12 cellular contexts compared by ENCODE assay signal in genomic region chr7:86963599-86964230, GRCh38.
A peak's percentile ranks its signal among the peaks of the same experiment; 100 is the strongest.
DNase-seq lines count a peak whose midpoint lies in the region; ATAC-seq, FAIRE-seq and TF ChIP-seq lines count a peak whose summit lies in the region.
"Had no signal": no experiment of that assay in that cellular context is flagged by ENCODE, and none has a peak within 500 bp of the region (broad histone marks: within the 10 kb centered on the region; RNA-seq: fewer than 3 reads in every experiment).

No MANE protein-coding gene starts in this region.

- intact Hi-C loops in activated T-helper 2 cell treated with anti-CD3 and anti-CD28 coated beads, Interferon-gamma antibody, Interleukin-2, Interleukin-4, amounts not matched to agents 10 μg/mL and 5 μg/mL and 100 μg/mL, durations not matched to agents 14 hours and 24 hours and 36 hours (cut with micrococcal nuclease): no loop called here

- peaks cover 2% of the 10 kb centered on the region for H3K4me1 Mint-ChIP-seq in activated T-helper 2 cell treated with anti-CD3 and anti-CD28 coated beads, Interferon-gamma antibody, Interleukin-2, Interleukin-4, amounts not matched to agents 10 μg/mL and 5 μg/mL and 100 μg/mL, durations not matched to agents 14 hours and 24 hours and 36 hours (ENCODE audit: low read depth)

- H3K27ac Mint-ChIP-seq in activated T-helper 2 cell treated with anti-CD3 and anti-CD28 coated beads, Interferon-gamma antibody, Interleukin-2, Interleukin-4, amounts not matched to agents 10 μg/mL and 5 μg/mL and 100 μg/mL, durations not matched to agents 14 hours and 24 hours and 36 hours: no peak overlapping the region
- H3K27ac Mint-ChIP-seq: IgD-negative memory B cell had no signal

- H3K36me3 Mint-ChIP-seq in activated T-helper 2 cell treated with anti-CD3 and anti-CD28 coated beads, Interferon-gamma antibody, Interleukin-2, Interleukin-4, amounts not matched to agents 10 μg/mL and 5 μg/mL and 100 μg/mL, durations not matched to agents 14 hours and 24 hours and 36 hours (ENCODE audit: low read depth): no peaks in the 10 kb centered on the region

- TF ChIP-seq CTCF in GM20000 (IDR thresholded peaks at IDR 0.05; ENCODE audit: extremely low read depth, missing control alignments) (no peak), choroid plexus epithelial cell (conservative IDR thresholded peaks at IDR 0.05; ENCODE audit: low read depth, low read length) (no peak)

- H3K9me3 Mint-ChIP-seq in activated T-helper 2 cell treated with anti-CD3 and anti-CD28 coated beads, Interferon-gamma antibody, Interleukin-2, Interleukin-4, amounts not matched to agents 10 μg/mL and 5 μg/mL and 100 μg/mL, durations not matched to agents 14 hours and 24 hours and 36 hours: no peaks in the 10 kb centered on the region

- DNase-seq in GM12891 (ENCODE audit: insufficient read length, low spot score) (no peak), GM20000 (ENCODE audit: low spot score) (peak; percentile 13), choroid plexus epithelial cell (ENCODE audit: low read depth) (peak; percentile 6), GF-D8 (lab: John Stamatoyannopoulos, UW) (no peak)
- no peak for DNase-seq in activated CD8-positive, alpha-beta memory T cell treated with anti-CD3 and anti-CD28 coated beads, Interleukin-2, amount 50 U/mL, for 4 hours
- DNase-seq in activated T-helper 2 cell treated with anti-CD3 and anti-CD28 coated beads, Interferon-gamma antibody, Interleukin-2, Interleukin-4, amounts not matched to agents 10 μg/mL and 5 μg/mL and 100 μg/mL, durations not matched to agents 14 hours and 24 hours and 36 hours (ENCODE audit: low spot score): no peak
- DNase-seq: effector CD8-positive, alpha-beta T cell; stimulated activated CD4-positive, alpha-beta T cell treated with anti-CD3 and anti-CD28 coated beads, Interleukin-2, amount 100 ng/mL, for 24 hours had no signal

- FAIRE-seq in GM12891 (lab: Jason Lieb, UNC): peak; percentile 33

- no peaks in the 10 kb centered on the region for H3K27me3 Mint-ChIP-seq in activated T-helper 2 cell treated with anti-CD3 and anti-CD28 coated beads, Interferon-gamma antibody, Interleukin-2, Interleukin-4, amounts not matched to agents 10 μg/mL and 5 μg/mL and 100 μg/mL, durations not matched to agents 14 hours and 24 hours and 36 hours (ENCODE audit: low read depth)
- H3K27me3 Mint-ChIP-seq: IgD-negative memory B cell had no signal

- no peak for TF ChIP-seq POLR2A in GM12891 (IDR thresholded peaks at IDR 0.05; ENCODE audit: low read depth, low read length)

- no peak overlapping the region for H3K4me3 Mint-ChIP-seq in activated T-helper 2 cell treated with anti-CD3 and anti-CD28 coated beads, Interferon-gamma antibody, Interleukin-2, Interleukin-4, amounts not matched to agents 10 μg/mL and 5 μg/mL and 100 μg/mL, durations not matched to agents 14 hours and 24 hours and 36 hours (ENCODE audit: low read depth)
- H3K4me3 Mint-ChIP-seq: IgD-negative memory B cell had no signal

- no peak overlapping the region for H3K4me3 ChIP-seq in choroid plexus epithelial cell (ENCODE audit: low read depth, low read length)

- ATAC-seq in HG03175 (IDR thresholded peaks at IDR 0.05; ENCODE audit: unreplicated experiment) (peak; percentile 69), HG03108 (IDR thresholded peaks at IDR 0.05; ENCODE audit: unreplicated experiment) (no peak)
- ATAC-seq: Panc1 had no signal

TF ChIP-seq in GM12891, 5 proteins besides CTCF, POLR2A, EP300 and RAD21:
- TF ChIP-seq PAX5 (IDR thresholded peaks at IDR 0.05; ENCODE audit: insufficient read depth, low read length, severe bottlenecking) (no peak), SPI1 (IDR thresholded peaks at IDR 0.05; ENCODE audit: low read depth, low read length) (no peak), TAF1 (IDR thresholded peaks at IDR 0.05; ENCODE audit: low read depth, low read length) (no peak), POU2F2 (IDR thresholded peaks at IDR 0.05; ENCODE audit: low read depth, low read length) (no peak), POLR2AphosphoS5 (IDR thresholded peaks at IDR 0.05; ENCODE audit: low read depth, low read length) (no peak)

Comparison
In these comparisons a context has a peak if more than half of its experiments do, and no peak if none do; other contexts are left out.
1. DNase-seq: peak in GM20000 (single experiment) and choroid plexus epithelial cell (single experiment); none in GM12891 (single experiment), activated CD8-positive, alpha-beta memory T cell treated with anti-CD3 and anti-CD28 coated beads, Interleukin-2, amount 50 U/mL, for 4 hours (single experiment), GF-D8 (single experiment) and activated T-helper 2 cell treated with anti-CD3 and anti-CD28 coated beads, Interferon-gamma antibody, Interleukin-2, Interleukin-4, amounts not matched to agents 10 μg/mL and 5 μg/mL and 100 μg/mL, durations not matched to agents 14 hours and 24 hours and 36 hours (single experiment).